10 cellular contexts compared by ENCODE assay signal in genomic region chr3:188348445-188349244, GRCh38.
DNase-seq lines count a peak whose midpoint lies in the region; TF ChIP-seq lines count a peak whose summit lies in the region.
"Had no signal": no experiment of that assay in that cellular context is flagged by ENCODE, and none has a peak within 500 bp of the region (broad histone marks: within the 10 kb centered on the region; RNA-seq: fewer than 3 reads in every experiment).

No MANE protein-coding gene starts in this region.

- H3K36me3 ChIP-seq in liver (ENCODE audit: control insufficient read depth in 4 of 4, insufficient read depth in 3 of 4, low read depth in 1 of 4, low read length in 3 of 4) = peaks cover 0 to 4% (median 0%) of the 10 kb centered on the region in 4 donors
- H3K36me3 ChIP-seq in vagina = no peaks in the 10 kb centered on the region

- no peaks in the 10 kb centered on the region for H3K27me3 ChIP-seq in liver (ENCODE audit: control insufficient read depth in 4 of 4, insufficient read depth in 4 of 4, low read length in 3 of 4)
- no peaks in the 10 kb centered on the region for H3K27me3 ChIP-seq in vagina

- no peaks in the 10 kb centered on the region for H3K27me3 Mint-ChIP-seq in activated T-cell treated with anti-CD3 and anti-CD28 coated beads, Interleukin-2, amount 50 U/mL, for 24 hours
- H3K27me3 Mint-ChIP-seq: activated CD8-positive, alpha-beta T cell treated with anti-CD3 and anti-CD28 coated beads for 36 hours had no signal

- H3K4me3 Mint-ChIP-seq in activated T-cell treated with anti-CD3 and anti-CD28 coated beads, Interleukin-2, amount 50 U/mL, for 24 hours = no peak overlapping the region
- H3K4me3 Mint-ChIP-seq: activated CD8-positive, alpha-beta T cell treated with anti-CD3 and anti-CD28 coated beads for 36 hours had no signal

- peak; percentile 20 for DNase-seq in NCI-H82 (lab: John Stamatoyannopoulos, UW)
- no peak for DNase-seq in NCI-H82 treated with DMSO at 0.1 percent for 48 hours (lab: John Stamatoyannopoulos, UW; ENCODE audit: unreplicated experiment)
- DNase-seq in cerebellar cortex (ENCODE audit: low spot score) = peak; percentile 26
- no peak for DNase-seq in vagina (ENCODE audit: extremely low spot score in 2 of 2)
- no peak for DNase-seq in NCI-H345 (lab: John Stamatoyannopoulos, UW)
- DNase-seq in activated T-cell treated with anti-CD3 and anti-CD28 coated beads, Interleukin-2, amount 50 U/mL, for 24 hours = no peak
- DNase-seq in activated naive CD4-positive, alpha-beta T cell treated with anti-CD3 and anti-CD28 coated beads, Interleukin-2, amount 50 U/mL, for 16 hours = no peak
- DNase-seq: activated CD8-positive, alpha-beta T cell treated with anti-CD3 and anti-CD28 coated beads for 36 hours had no signal

- TF ChIP-seq POLR2A in vagina (IDR thresholded peaks at IDR 0.05) = no peak

- peaks cover 5 to 23% (median 10%) of the 10 kb centered on the region in 4 donors for H3K4me1 ChIP-seq in liver (ENCODE audit: control insufficient read depth in 4 of 4, insufficient read depth in 4 of 4, low read length in 3 of 4)
- peaks cover 48% of the 10 kb centered on the region for H3K4me1 ChIP-seq in vagina

- no peak overlapping the region for H3K27ac ChIP-seq in liver (ENCODE audit: low read depth in 1 of 2, low read length in 2 of 2)
- H3K27ac ChIP-seq in vagina = peak overlapping the region; percentile 40
- H3K27ac ChIP-seq: C4-2B had no signal

- H3K9me3 Mint-ChIP-seq in activated T-cell treated with anti-CD3 and anti-CD28 coated beads, Interleukin-2, amount 50 U/mL, for 24 hours = no peaks in the 10 kb centered on the region
- H3K9me3 Mint-ChIP-seq: activated CD8-positive, alpha-beta T cell treated with anti-CD3 and anti-CD28 coated beads for 36 hours had no signal

- TF ChIP-seq RAD21 in liver (IDR thresholded peaks at IDR 0.05) = peak; percentile 22 to 27

- intact Hi-C loops in vagina (cut with DNase I) = no loop called here

- 56% methylated on average over 7 of the region's 7 CpGs for WGBS in liver

- peaks cover 6% of the 10 kb centered on the region for H3K36me3 Mint-ChIP-seq in activated T-cell treated with anti-CD3 and anti-CD28 coated beads, Interleukin-2, amount 50 U/mL, for 24 hours (ENCODE audit: low read depth)

- TF ChIP-seq CTCF in liver (IDR thresholded peaks at IDR 0.05; ENCODE audit: low read depth, low read length, missing input control) (no peak), vagina (IDR thresholded peaks at IDR 0.05) (no peak)

- H3K27ac Mint-ChIP-seq in activated T-cell treated with anti-CD3 and anti-CD28 coated beads, Interleukin-2, amount 50 U/mL, for 24 hours = no peak overlapping the region
- H3K27ac Mint-ChIP-seq: activated CD8-positive, alpha-beta T cell treated with anti-CD3 and anti-CD28 coated beads for 36 hours had no signal

- no peak overlapping the region for H3K4me3 ChIP-seq in liver (ENCODE audit: low read depth in 1 of 3, low read length in 3 of 3)
- no peak overlapping the region for H3K4me3 ChIP-seq in vagina

- H3K9me3 ChIP-seq in liver (ENCODE audit: control insufficient read depth in 4 of 4, low read length in 3 of 4) (no peaks in the 10 kb centered on the region), vagina (no peaks in the 10 kb centered on the region)

- peaks cover 5% of the 10 kb centered on the region for H3K4me1 Mint-ChIP-seq in activated T-cell treated with anti-CD3 and anti-CD28 coated beads, Interleukin-2, amount 50 U/mL, for 24 hours (ENCODE audit: low read depth)

- H3K9ac ChIP-seq in liver (ENCODE audit: low read depth in 1 of 2, low read length in 2 of 2) = no peak overlapping the region

TF ChIP-seq in liver, 16 proteins besides CTCF, POLR2A, EP300 and RAD21:
- no peak for TF ChIP-seq YY1 (IDR thresholded peaks at IDR 0.05)
- TF ChIP-seq, protein P1, sequence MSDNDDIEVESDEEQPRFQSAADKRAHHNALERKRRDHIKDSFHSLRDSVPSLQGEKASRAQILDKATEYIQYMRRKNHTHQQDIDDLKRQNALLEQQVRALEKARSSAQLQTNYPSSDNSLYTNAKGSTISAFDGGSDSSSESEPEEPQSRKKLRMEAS (IDR thresholded peaks at IDR 0.05) = peak; percentile 35
- peak in 1 of 2 donors; percentile 47 for TF ChIP-seq JUND (IDR thresholded peaks at IDR 0.05)
- no peak for TF ChIP-seq TAF1 (conservative IDR thresholded peaks at IDR 0.05)
- no peak for TF ChIP-seq SP1 (IDR thresholded peaks at IDR 0.05)
- TF ChIP-seq FOXA1 (IDR thresholded peaks at IDR 0.05) = no peak
- TF ChIP-seq, protein P2, sequence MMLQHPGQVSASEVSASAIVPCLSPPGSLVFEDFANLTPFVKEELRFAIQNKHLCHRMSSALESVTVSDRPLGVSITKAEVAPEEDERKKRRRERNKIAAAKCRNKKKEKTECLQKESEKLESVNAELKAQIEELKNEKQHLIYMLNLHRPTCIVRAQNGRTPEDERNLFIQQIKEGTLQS (IDR thresholded peaks at IDR 0.05) = no peak
- TF ChIP-seq NR2F2 (IDR thresholded peaks at IDR 0.05) = peak; percentile 51
- TF ChIP-seq EGR1 (IDR thresholded peaks at IDR 0.05; ENCODE audit: low read depth in 2 of 2) = no peak
- no peak for TF ChIP-seq HNF4G (IDR thresholded peaks at IDR 0.05)
- peak in 1 of 2 donors; percentile 10 for TF ChIP-seq GABPA (IDR thresholded peaks at IDR 0.05 in 1 of 2, conservative IDR thresholded peaks at IDR 0.05 in 1 of 2)
- TF ChIP-seq HNF4A (conservative IDR thresholded peaks at IDR 0.05) = peak; percentile 35 to 53
- TF ChIP-seq, protein P3, sequence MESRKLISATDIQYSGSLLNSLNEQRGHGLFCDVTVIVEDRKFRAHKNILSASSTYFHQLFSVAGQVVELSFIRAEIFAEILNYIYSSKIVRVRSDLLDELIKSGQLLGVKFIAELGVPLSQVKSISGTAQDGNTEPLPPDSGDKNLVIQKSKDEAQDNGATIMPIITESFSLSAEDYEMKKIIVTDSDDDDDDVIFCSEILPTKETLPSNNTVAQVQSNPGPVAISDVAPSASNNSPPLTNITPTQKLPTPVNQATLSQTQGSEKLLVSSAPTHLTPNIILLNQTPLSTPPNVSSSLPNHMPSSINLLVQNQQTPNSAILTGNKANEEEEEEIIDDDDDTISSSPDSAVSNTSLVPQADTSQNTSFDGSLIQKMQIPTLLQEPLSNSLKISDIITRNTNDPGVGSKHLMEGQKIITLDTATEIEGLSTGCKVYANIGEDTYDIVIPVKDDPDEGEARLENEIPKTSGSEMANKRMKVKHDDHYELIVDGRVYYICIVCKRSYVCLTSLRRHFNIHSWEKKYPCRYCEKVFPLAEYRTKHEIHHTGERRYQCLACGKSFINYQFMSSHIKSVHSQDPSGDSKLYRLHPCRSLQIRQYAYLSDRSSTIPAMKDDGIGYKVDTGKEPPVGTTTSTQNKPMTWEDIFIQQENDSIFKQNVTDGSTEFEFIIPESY (IDR thresholded peaks at IDR 0.05) = no peak
- no peak for TF ChIP-seq FOXA2 (IDR thresholded peaks at IDR 0.05)
- TF ChIP-seq, protein P4, sequence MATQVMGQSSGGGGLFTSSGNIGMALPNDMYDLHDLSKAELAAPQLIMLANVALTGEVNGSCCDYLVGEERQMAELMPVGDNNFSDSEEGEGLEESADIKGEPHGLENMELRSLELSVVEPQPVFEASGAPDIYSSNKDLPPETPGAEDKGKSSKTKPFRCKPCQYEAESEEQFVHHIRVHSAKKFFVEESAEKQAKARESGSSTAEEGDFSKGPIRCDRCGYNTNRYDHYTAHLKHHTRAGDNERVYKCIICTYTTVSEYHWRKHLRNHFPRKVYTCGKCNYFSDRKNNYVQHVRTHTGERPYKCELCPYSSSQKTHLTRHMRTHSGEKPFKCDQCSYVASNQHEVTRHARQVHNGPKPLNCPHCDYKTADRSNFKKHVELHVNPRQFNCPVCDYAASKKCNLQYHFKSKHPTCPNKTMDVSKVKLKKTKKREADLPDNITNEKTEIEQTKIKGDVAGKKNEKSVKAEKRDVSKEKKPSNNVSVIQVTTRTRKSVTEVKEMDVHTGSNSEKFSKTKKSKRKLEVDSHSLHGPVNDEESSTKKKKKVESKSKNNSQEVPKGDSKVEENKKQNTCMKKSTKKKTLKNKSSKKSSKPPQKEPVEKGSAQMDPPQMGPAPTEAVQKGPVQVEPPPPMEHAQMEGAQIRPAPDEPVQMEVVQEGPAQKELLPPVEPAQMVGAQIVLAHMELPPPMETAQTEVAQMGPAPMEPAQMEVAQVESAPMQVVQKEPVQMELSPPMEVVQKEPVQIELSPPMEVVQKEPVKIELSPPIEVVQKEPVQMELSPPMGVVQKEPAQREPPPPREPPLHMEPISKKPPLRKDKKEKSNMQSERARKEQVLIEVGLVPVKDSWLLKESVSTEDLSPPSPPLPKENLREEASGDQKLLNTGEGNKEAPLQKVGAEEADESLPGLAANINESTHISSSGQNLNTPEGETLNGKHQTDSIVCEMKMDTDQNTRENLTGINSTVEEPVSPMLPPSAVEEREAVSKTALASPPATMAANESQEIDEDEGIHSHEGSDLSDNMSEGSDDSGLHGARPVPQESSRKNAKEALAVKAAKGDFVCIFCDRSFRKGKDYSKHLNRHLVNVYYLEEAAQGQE (IDR thresholded peaks at IDR 0.05) = no peak
- peak in 1 of 2 donors; percentile 53 for TF ChIP-seq RXRA (IDR thresholded peaks at IDR 0.05)

Comparison
In these comparisons a context has a peak if more than half of its experiments do, and no peak if none do; other contexts are left out.
1. DNase-seq: peak in NCI-H82 (single experiment) and cerebellar cortex (single experiment); none in NCI-H82 treated with DMSO at 0.1 percent for 48 hours (single experiment), vagina (0 of 2), NCI-H345 (single experiment), activated T-cell treated with anti-CD3 and anti-CD28 coated beads, Interleukin-2, amount 50 U/mL, for 24 hours (single experiment) and activated naive CD4-positive, alpha-beta T cell treated with anti-CD3 and anti-CD28 coated beads, Interleukin-2, amount 50 U/mL, for 16 hours (single experiment).